ENCODE assay signal across 1 cellular context in the genomic region with DNA sequence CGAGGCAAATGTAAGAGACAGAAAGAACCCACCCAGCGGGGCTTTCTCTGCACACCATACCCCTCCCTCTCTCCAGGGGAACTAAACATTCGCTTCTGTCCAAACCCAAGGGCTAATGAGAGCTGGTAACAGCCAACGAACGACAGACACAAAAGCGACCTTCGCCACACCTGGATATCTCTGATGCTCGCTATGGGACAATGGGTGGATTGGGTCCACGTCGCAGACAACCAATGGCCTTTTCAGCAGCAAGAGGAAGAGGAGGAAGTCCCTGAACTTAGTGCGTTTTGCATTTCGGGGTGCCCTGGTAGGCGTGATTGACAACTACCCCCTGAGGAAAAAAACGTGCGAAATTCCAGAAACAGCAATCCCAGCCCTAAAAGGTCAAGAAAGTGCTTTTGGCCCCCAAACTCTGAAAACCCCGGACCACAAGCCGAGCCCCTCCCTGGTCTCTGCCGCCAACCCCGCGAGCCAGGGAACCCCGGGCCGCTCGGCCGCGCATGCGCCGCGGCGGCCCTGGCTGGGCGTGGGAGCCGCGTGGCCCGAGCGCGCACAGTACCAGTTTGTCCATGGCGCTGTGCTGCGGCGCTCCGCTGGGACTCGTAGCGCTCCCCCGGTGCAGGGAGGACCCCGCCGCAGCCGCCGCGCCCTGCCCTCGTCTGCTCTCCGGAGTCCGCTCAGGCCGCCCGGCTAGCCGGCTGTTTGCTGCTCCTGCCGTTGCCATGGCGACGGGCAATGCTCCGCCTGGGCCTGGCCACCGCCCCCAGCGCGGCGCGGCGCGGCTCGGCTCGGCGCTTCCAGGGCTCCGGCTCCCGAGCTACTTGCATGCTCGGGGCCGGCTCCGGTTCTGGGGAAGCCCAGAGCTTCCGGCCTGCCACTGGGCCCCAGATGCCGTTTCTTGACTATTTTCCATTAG.
A peak's percentile ranks its signal among the peaks of the same experiment; 100 is the strongest.
TF ChIP-seq lines count a peak whose summit lies in the region.

No MANE protein-coding gene starts in this region.

TF ChIP-seq in HEK293, 187 proteins besides CTCF, POLR2A, EP300 and RAD21 (continued from another document and continues in another):
- TF ChIP-seq ZNF433 (tag by site-specific recombination; IDR thresholded peaks at IDR 0.05; ENCODE audit: low read depth) (no peak), ZFP69B (tag by site-specific recombination; IDR thresholded peaks at IDR 0.05) (no peak), ZNF664 (tag by site-specific recombination; IDR thresholded peaks at IDR 0.05) (no peak), ZNF239 (tag by site-specific recombination; IDR thresholded peaks at IDR 0.05) (no peak), ZNF571 (tag by site-specific recombination; IDR thresholded peaks at IDR 0.05) (no peak), ZNF621 (tag by site-specific recombination; IDR thresholded peaks at IDR 0.05) (no peak), ZNF2 (tag by site-specific recombination; IDR thresholded peaks at IDR 0.05) (no peak), ZNF350 (tag by site-specific recombination; IDR thresholded peaks at IDR 0.05) (no peak), MEIS1 (CRISPR knock-in tag; IDR thresholded peaks at IDR 0.05; ENCODE audit: borderline replicate concordance) (no peak), ZNF394 (tag by site-specific recombination; IDR thresholded peaks at IDR 0.05; ENCODE audit: borderline replicate concordance) (no peak), ZBTB17 (tag by site-specific recombination; IDR thresholded peaks at IDR 0.05) (peak; percentile 70), PRDM10 (tag by site-specific recombination; IDR thresholded peaks at IDR 0.05) (peak; percentile 73), ZBTB48 (tag by site-specific recombination; IDR thresholded peaks at IDR 0.05) (peak; percentile 87), ZXDB (tag by site-specific recombination; IDR thresholded peaks at IDR 0.05) (peak; percentile 95), SP7 (tag by site-specific recombination; IDR thresholded peaks at IDR 0.05) (no peak), ZNF660 (tag by site-specific recombination; IDR thresholded peaks at IDR 0.05) (peak; percentile 88), BCL11A (tag by site-specific recombination; IDR thresholded peaks at IDR 0.05; ENCODE audit: low read depth) (no peak), ZNF311 (tag by site-specific recombination; IDR thresholded peaks at IDR 0.05; ENCODE audit: borderline replicate concordance) (no peak), ZNF23 (tag by site-specific recombination; IDR thresholded peaks at IDR 0.05; ENCODE audit: borderline replicate concordance) (no peak), OSR2 (tag by site-specific recombination; IDR thresholded peaks at IDR 0.05) (peak; percentile 68), YY1 (tag by site-specific recombination; IDR thresholded peaks at IDR 0.05) (peak; percentile 65), HIC1 (tag by site-specific recombination; IDR thresholded peaks at IDR 0.05) (no peak), ZSCAN30 (tag by site-specific recombination; IDR thresholded peaks at IDR 0.05) (peak; percentile 91), IKZF3 (tag by site-specific recombination; IDR thresholded peaks at IDR 0.05) (peak; percentile 78), ZNF707 (tag by site-specific recombination; IDR thresholded peaks at IDR 0.05) (no peak), TRIM28 (IDR thresholded peaks at IDR 0.05; ENCODE audit: borderline replicate concordance, low read length) (0 out of 2 replicates have a peak, but pooled peaks have one; percentile 53), MZF1 (tag by site-specific recombination; IDR thresholded peaks at IDR 0.05; ENCODE audit: borderline replicate concordance) (no peak; the same call in 1 of the 2 replicates), ZNF202 (tag by site-specific recombination; IDR thresholded peaks at IDR 0.05; ENCODE audit: borderline replicate concordance) (no peak), BCL6B (tag by site-specific recombination; IDR thresholded peaks at IDR 0.05) (no peak), ZNF600 (tag by site-specific recombination; IDR thresholded peaks at IDR 0.05) (peak; percentile 98), ZNF155 (tag by site-specific recombination; IDR thresholded peaks at IDR 0.05) (no peak), PRDM4 (tag by site-specific recombination; IDR thresholded peaks at IDR 0.05) (no peak)
- TF ChIP-seq, protein P1, sequence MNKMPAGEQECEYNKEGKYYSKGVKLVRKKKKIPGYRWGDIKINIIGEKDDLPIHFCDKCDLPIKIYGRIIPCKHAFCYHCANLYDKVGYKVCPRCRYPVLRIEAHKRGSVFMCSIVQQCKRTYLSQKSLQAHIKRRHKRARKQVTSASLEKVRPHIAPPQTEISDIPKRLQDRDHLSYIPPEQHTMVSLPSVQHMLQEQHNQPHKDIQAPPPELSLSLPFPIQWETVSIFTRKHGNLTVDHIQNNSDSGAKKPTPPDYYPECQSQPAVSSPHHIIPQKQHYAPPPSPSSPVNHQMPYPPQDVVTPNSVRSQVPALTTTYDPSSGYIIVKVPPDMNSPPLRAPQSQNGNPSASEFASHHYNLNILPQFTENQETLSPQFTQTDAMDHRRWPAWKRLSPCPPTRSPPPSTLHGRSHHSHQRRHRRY (tag by site-specific recombination; IDR thresholded peaks at IDR 0.05) = no peak
- TF ChIP-seq, protein P2, sequence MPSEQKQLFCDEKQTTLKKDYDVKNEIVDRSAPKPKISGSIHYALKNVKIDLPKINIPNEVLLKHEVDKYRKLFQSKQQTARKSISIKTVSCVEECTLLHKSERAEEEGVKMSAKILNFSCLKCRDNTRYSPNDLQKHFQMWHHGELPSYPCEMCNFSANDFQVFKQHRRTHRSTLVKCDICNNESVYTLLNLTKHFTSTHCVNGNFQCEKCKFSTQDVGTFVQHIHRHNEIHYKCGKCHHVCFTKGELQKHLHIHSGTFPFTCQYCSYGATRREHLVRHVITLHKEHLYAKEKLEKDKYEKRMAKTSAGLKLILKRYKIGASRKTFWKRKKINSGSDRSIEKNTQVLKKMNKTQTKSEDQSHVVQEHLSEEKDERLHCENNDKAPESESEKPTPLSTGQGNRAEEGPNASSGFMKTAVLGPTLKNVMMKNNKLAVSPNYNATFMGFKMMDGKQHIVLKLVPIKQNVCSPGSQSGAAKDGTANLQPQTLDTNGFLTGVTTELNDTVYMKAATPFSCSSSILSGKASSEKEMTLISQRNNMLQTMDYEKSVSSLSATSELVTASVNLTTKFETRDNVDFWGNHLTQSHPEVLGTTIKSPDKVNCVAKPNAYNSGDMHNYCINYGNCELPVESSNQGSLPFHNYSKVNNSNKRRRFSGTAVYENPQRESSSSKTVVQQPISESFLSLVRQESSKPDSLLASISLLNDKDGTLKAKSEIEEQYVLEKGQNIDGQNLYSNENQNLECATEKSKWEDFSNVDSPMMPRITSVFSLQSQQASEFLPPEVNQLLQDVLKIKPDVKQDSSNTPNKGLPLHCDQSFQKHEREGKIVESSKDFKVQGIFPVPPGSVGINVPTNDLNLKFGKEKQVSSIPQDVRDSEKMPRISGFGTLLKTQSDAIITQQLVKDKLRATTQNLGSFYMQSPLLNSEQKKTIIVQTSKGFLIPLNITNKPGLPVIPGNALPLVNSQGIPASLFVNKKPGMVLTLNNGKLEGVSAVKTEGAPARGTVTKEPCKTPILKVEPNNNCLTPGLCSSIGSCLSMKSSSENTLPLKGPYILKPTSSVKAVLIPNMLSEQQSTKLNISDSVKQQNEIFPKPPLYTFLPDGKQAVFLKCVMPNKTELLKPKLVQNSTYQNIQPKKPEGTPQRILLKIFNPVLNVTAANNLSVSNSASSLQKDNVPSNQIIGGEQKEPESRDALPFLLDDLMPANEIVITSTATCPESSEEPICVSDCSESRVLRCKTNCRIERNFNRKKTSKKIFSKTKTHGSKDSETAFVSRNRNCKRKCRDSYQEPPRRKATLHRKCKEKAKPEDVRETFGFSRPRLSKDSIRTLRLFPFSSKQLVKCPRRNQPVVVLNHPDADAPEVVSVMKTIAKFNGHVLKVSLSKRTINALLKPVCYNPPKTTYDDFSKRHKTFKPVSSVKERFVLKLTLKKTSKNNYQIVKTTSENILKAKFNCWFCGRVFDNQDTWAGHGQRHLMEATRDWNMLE (tag by site-specific recombination; conservative IDR thresholded peaks at IDR 0.05; ENCODE audit: low read depth) = no peak
- TF ChIP-seq, protein P3, sequence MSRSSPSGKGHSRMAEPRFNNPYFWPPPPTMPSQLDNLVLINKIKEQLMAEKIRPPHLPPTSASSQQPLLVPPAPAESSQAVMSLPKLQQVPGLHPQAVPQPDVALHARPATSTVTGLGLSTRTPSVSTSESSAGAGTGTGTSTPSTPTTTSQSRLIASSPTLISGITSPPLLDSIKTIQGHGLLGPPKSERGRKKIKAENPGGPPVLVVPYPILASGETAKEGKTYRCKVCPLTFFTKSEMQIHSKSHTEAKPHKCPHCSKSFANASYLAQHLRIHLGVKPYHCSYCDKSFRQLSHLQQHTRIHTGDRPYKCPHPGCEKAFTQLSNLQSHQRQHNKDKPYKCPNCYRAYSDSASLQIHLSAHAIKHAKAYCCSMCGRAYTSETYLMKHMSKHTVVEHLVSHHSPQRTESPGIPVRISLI (tag by site-specific recombination; IDR thresholded peaks at IDR 0.05) = no peak
- TF ChIP-seq, protein P4, sequence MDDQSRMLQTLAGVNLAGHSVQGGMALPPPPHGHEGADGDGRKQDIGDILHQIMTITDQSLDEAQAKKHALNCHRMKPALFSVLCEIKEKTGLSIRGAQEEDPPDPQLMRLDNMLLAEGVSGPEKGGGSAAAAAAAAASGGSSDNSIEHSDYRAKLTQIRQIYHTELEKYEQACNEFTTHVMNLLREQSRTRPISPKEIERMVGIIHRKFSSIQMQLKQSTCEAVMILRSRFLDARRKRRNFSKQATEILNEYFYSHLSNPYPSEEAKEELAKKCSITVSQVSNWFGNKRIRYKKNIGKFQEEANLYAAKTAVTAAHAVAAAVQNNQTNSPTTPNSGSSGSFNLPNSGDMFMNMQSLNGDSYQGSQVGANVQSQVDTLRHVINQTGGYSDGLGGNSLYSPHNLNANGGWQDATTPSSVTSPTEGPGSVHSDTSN (CRISPR knock-in tag; IDR thresholded peaks at IDR 0.05) = no peak; the same call in none of the 2 replicates
